In genomic region chr10:118615888-118616287, GRCh38 we compare ENCODE assay signal across 1 cellular context.
TF ChIP-seq lines count a peak whose summit lies in the region.

No MANE protein-coding gene starts in this region.

TF ChIP-seq in SK-N-SH, 30 proteins besides CTCF, POLR2A, EP300 and RAD21 (continued from another document):
- TF ChIP-seq FOXJ3 (CRISPR knock-in tag; IDR thresholded peaks at IDR 0.05) (peak; percentile 65; the same call in 1 of the 2 replicates), SMC3 (IDR thresholded peaks at IDR 0.05; ENCODE audit: low read depth, low read length) (no peak), RXRA (IDR thresholded peaks at IDR 0.05; ENCODE audit: borderline replicate concordance, low read depth) (no peak), TCF12 (IDR thresholded peaks at IDR 0.05) (peak; percentile 23; the same call in 1 of the 2 replicates), EZH2phosphoT487 (IDR thresholded peaks at IDR 0.05; ENCODE audit: borderline replicate concordance, low read depth) (no peak), SIN3A (IDR thresholded peaks at IDR 0.05; ENCODE audit: borderline replicate concordance, low read depth, low read length) (no peak), FOXM1 (IDR thresholded peaks at IDR 0.05; ENCODE audit: low read depth) (no peak), MEF2A (IDR thresholded peaks at IDR 0.05; ENCODE audit: borderline replicate concordance, low read depth) (no peak), YY1 (IDR thresholded peaks at IDR 0.05; ENCODE audit: low read depth) (no peak), NRF1 (IDR thresholded peaks at IDR 0.05; ENCODE audit: low read depth, low read length) (no peak), CHD2 (IDR thresholded peaks at IDR 0.05; ENCODE audit: low read length, partially characterized antibody) (peak; percentile 67), TAF1 (IDR thresholded peaks at IDR 0.05; ENCODE audit: borderline replicate concordance, low read depth, low read length) (no peak)
- TF ChIP-seq, protein P1, sequence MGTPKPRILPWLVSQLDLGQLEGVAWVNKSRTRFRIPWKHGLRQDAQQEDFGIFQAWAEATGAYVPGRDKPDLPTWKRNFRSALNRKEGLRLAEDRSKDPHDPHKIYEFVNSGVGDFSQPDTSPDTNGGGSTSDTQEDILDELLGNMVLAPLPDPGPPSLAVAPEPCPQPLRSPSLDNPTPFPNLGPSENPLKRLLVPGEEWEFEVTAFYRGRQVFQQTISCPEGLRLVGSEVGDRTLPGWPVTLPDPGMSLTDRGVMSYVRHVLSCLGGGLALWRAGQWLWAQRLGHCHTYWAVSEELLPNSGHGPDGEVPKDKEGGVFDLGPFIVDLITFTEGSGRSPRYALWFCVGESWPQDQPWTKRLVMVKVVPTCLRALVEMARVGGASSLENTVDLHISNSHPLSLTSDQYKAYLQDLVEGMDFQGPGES (IDR thresholded peaks at IDR 0.05; ENCODE audit: low read depth, low read length), result no peak
- TF ChIP-seq, protein P2, sequence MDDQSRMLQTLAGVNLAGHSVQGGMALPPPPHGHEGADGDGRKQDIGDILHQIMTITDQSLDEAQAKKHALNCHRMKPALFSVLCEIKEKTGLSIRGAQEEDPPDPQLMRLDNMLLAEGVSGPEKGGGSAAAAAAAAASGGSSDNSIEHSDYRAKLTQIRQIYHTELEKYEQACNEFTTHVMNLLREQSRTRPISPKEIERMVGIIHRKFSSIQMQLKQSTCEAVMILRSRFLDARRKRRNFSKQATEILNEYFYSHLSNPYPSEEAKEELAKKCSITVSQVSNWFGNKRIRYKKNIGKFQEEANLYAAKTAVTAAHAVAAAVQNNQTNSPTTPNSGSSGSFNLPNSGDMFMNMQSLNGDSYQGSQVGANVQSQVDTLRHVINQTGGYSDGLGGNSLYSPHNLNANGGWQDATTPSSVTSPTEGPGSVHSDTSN (IDR thresholded peaks at IDR 0.05), result no peak
TF ChIP-seq in SK-N-SH: peak in this region for 7.
